In the genomic region with DNA sequence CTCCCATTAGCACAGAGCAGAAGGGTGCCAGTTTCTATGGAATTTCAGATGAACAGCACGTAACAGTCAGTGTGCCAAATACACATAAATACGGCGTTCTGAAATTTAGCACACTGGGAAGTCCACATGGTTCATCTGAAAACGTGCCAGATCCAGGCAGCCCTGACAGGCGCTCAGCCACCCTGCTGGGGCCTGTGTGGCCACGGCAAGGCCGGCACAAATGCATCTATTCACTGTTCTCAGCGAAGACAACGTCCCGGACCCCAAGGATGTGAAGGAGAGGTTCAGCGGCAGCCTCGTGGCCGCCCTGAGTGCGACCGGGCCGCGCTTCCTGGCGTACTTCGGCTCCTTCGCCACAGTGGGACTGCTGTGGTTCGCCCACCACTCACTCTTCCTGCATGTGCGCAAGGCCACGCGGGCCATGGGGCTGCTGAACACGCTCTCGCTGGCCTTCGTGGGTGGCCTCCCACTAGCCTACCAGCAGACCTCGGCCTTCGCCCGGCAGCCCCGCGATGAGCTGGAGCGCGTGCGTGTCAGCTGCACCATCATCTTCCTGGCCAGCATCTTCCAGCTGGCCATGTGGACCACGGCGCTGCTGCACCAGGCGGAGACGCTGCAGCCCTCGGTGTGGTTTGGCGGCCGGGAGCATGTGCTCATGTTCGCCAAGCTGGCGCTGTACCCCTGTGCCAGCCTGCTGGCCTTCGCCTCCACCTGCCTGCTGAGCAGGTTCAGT, we compare ENCODE assay signal across 1 cellular context.
A peak's percentile ranks its signal among the peaks of the same experiment; 100 is the strongest.
TF ChIP-seq lines count a peak whose summit lies in the region.

No MANE protein-coding gene starts in this region.

TF ChIP-seq in HepG2, 621 proteins besides CTCF, POLR2A, EP300 and RAD21:
- TF ChIP-seq ISX (CRISPR knock-in tag; conservative IDR thresholded peaks at IDR 0.05): no peak
- no peak for TF ChIP-seq HOXA9 (CRISPR knock-in tag; IDR thresholded peaks at IDR 0.05; ENCODE audit: borderline replicate concordance)
- TF ChIP-seq, protein P1, sequence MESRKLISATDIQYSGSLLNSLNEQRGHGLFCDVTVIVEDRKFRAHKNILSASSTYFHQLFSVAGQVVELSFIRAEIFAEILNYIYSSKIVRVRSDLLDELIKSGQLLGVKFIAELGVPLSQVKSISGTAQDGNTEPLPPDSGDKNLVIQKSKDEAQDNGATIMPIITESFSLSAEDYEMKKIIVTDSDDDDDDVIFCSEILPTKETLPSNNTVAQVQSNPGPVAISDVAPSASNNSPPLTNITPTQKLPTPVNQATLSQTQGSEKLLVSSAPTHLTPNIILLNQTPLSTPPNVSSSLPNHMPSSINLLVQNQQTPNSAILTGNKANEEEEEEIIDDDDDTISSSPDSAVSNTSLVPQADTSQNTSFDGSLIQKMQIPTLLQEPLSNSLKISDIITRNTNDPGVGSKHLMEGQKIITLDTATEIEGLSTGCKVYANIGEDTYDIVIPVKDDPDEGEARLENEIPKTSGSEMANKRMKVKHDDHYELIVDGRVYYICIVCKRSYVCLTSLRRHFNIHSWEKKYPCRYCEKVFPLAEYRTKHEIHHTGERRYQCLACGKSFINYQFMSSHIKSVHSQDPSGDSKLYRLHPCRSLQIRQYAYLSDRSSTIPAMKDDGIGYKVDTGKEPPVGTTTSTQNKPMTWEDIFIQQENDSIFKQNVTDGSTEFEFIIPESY (CRISPR knock-in tag; IDR thresholded peaks at IDR 0.05): peak; percentile 45; the same call in 1 of the 2 replicates
- TF ChIP-seq AGO2 (optimal IDR thresholded peaks at IDR 0.05; ENCODE audit: low read depth, low read length): peak; percentile 81
- TF ChIP-seq, protein P2, sequence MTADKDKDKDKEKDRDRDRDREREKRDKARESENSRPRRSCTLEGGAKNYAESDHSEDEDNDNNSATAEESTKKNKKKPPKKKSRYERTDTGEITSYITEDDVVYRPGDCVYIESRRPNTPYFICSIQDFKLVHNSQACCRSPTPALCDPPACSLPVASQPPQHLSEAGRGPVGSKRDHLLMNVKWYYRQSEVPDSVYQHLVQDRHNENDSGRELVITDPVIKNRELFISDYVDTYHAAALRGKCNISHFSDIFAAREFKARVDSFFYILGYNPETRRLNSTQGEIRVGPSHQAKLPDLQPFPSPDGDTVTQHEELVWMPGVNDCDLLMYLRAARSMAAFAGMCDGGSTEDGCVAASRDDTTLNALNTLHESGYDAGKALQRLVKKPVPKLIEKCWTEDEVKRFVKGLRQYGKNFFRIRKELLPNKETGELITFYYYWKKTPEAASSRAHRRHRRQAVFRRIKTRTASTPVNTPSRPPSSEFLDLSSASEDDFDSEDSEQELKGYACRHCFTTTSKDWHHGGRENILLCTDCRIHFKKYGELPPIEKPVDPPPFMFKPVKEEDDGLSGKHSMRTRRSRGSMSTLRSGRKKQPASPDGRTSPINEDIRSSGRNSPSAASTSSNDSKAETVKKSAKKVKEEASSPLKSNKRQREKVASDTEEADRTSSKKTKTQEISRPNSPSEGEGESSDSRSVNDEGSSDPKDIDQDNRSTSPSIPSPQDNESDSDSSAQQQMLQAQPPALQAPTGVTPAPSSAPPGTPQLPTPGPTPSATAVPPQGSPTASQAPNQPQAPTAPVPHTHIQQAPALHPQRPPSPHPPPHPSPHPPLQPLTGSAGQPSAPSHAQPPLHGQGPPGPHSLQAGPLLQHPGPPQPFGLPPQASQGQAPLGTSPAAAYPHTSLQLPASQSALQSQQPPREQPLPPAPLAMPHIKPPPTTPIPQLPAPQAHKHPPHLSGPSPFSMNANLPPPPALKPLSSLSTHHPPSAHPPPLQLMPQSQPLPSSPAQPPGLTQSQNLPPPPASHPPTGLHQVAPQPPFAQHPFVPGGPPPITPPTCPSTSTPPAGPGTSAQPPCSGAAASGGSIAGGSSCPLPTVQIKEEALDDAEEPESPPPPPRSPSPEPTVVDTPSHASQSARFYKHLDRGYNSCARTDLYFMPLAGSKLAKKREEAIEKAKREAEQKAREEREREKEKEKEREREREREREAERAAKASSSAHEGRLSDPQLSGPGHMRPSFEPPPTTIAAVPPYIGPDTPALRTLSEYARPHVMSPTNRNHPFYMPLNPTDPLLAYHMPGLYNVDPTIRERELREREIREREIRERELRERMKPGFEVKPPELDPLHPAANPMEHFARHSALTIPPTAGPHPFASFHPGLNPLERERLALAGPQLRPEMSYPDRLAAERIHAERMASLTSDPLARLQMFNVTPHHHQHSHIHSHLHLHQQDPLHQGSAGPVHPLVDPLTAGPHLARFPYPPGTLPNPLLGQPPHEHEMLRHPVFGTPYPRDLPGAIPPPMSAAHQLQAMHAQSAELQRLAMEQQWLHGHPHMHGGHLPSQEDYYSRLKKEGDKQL (CRISPR knock-in tag; IDR thresholded peaks at IDR 0.05; ENCODE audit: low read depth): no peak
- 0 out of 2 replicates have a peak, but pooled peaks have one; percentile 40 for TF ChIP-seq HNRNPL (IDR thresholded peaks at IDR 0.05; ENCODE audit: low read depth, low read length)
